ENCODE assay signal across 17 cellular contexts in genomic region chr2:229849073-229849472, GRCh38.
DNase-seq lines count a peak whose midpoint lies in the region; ATAC-seq, FAIRE-seq and TF ChIP-seq lines count a peak whose summit lies in the region.
"Had no signal": no experiment of that assay in that cellular context is flagged by ENCODE, and none has a peak within 500 bp of the region (broad histone marks: within the 10 kb centered on the region; RNA-seq: fewer than 3 reads in every experiment).

No MANE protein-coding gene starts in this region.

- peak overlapping the region in 6 of 7 donors; percentile 2 to 65 (median 26) for H3K4me3 Mint-ChIP-seq in CD8-positive, alpha-beta memory T cell
- H3K4me3 Mint-ChIP-seq in activated CD4-positive, alpha-beta memory T cell treated with anti-CD3 and anti-CD28 coated beads, Interleukin-2, amount 10 ng/mL, durations not matched to agents 7 days and 5 days = no peak overlapping the region
- no peak overlapping the region for H3K4me3 Mint-ChIP-seq in endodermal cell
- H3K4me3 Mint-ChIP-seq: brain had no signal

- no peaks in the 10 kb centered on the region for H3K9me3 Mint-ChIP-seq in CD8-positive, alpha-beta memory T cell
- no peaks in the 10 kb centered on the region for H3K9me3 Mint-ChIP-seq in activated CD4-positive, alpha-beta memory T cell treated with anti-CD3 and anti-CD28 coated beads, Interleukin-2, amount 10 ng/mL, durations not matched to agents 7 days and 5 days
- H3K9me3 Mint-ChIP-seq in endodermal cell = peaks cover 16% of the 10 kb centered on the region

- H3K36me3 Mint-ChIP-seq in CD8-positive, alpha-beta memory T cell = peaks cover 0 to 42% (median 20%) of the 10 kb centered on the region in 3 donors
- H3K36me3 Mint-ChIP-seq in activated CD4-positive, alpha-beta memory T cell treated with anti-CD3 and anti-CD28 coated beads, Interleukin-2, amount 10 ng/mL, durations not matched to agents 7 days and 5 days (ENCODE audit: low read depth) = peaks cover 42% of the 10 kb centered on the region
- H3K36me3 Mint-ChIP-seq in endodermal cell (ENCODE audit: low read depth) = peaks cover 45% of the 10 kb centered on the region

- TF ChIP-seq CTCF in A673 (conservative IDR thresholded peaks at IDR 0.05; ENCODE audit: low read depth, low read length) = no peak
- no peak for TF ChIP-seq CTCF in endodermal cell (conservative IDR thresholded peaks at IDR 0.05)

- H3K9ac ChIP-seq in endodermal cell (ENCODE audit: extremely low read depth, low read length, poor library complexity, severe bottlenecking) = no peak overlapping the region
- H3K9ac ChIP-seq: KMS-11 had no signal

- DNase-seq in A673 (ENCODE audit: low spot score) (no peak), endodermal cell (no peak), HuH-7.5 (ENCODE audit: low spot score) (no peak)
- peak in 1 of 5 donors; percentile 6 for DNase-seq in CD8-positive, alpha-beta memory T cell
- DNase-seq in activated CD4-positive, alpha-beta memory T cell treated with anti-CD3 and anti-CD28 coated beads, Interleukin-2, amount 10 ng/mL, durations not matched to agents 7 days and 5 days = no peak
- DNase-seq: activated naive CD4-positive, alpha-beta T cell treated with anti-CD3 and anti-CD28 coated beads, Interleukin-2, amount 50 U/mL, for 16 hours; NCI-H1092 treated with DMSO at 0.1 percent for 48 hours; NCI-H2107; NCI-H524 treated with DMSO at 0.1 percent for 48 hours; stomach had no signal

- BruUV-seq in A673 (replicated peaks; lab: Mats Ljungman, UMichigan) = no TSS peak

- POLR2A ChIA-PET in A673 (lab: Charles Lee; ENCODE audit: low non-redundant PET) = no interaction called here
- POLR2A ChIA-PET in CD8-positive, alpha-beta memory T cell (lab: Charles Lee) = no interaction called here
- POLR2A ChIA-PET in activated CD4-positive, alpha-beta memory T cell treated with anti-CD3 and anti-CD28 coated beads, Interleukin-2, amount 10 ng/mL, durations not matched to agents 7 days and 5 days (lab: Charles Lee) = interaction anchor here (2.5 kb wide), 1 partner anchor 12 kb away, joined by 9 read pairs; no protein-coding TSS in a partner anchor

- H3K4me1 Mint-ChIP-seq in CD8-positive, alpha-beta memory T cell = peaks cover 60 to 81% (median 80%) of the 10 kb centered on the region in 3 donors
- peaks cover 51% of the 10 kb centered on the region for H3K4me1 Mint-ChIP-seq in activated CD4-positive, alpha-beta memory T cell treated with anti-CD3 and anti-CD28 coated beads, Interleukin-2, amount 10 ng/mL, durations not matched to agents 7 days and 5 days
- H3K4me1 Mint-ChIP-seq in endodermal cell = peaks cover 7% of the 10 kb centered on the region

- H3K27ac Mint-ChIP-seq in CD8-positive, alpha-beta memory T cell = peak overlapping the region; percentile 15 to 84 (median 54)
- peak overlapping the region; percentile 59 for H3K27ac Mint-ChIP-seq in activated CD4-positive, alpha-beta memory T cell treated with anti-CD3 and anti-CD28 coated beads, Interleukin-2, amount 10 ng/mL, durations not matched to agents 7 days and 5 days
- H3K27ac Mint-ChIP-seq in endodermal cell = no peak overlapping the region
- H3K27ac Mint-ChIP-seq: brain had no signal

- no peaks in the 10 kb centered on the region for H3K27me3 Mint-ChIP-seq in CD8-positive, alpha-beta memory T cell
- H3K27me3 Mint-ChIP-seq in activated CD4-positive, alpha-beta memory T cell treated with anti-CD3 and anti-CD28 coated beads, Interleukin-2, amount 10 ng/mL, durations not matched to agents 7 days and 5 days = no peaks in the 10 kb centered on the region
- H3K27me3 Mint-ChIP-seq in endodermal cell (ENCODE audit: insufficient read depth) = no peaks in the 10 kb centered on the region
- H3K27me3 Mint-ChIP-seq: brain had no signal

- WGBS in endodermal cell (ENCODE audit: insufficient coverage in 1 of 2, insufficient read length in 1 of 2), 2 experiments = 85 to 96% methylated on average over 3 of the region's 3 CpGs

- no peak for ATAC-seq in GM21515 (IDR thresholded peaks at IDR 0.05; ENCODE audit: unreplicated experiment)
- ATAC-seq: HCT116, left lobe of liver, sciatic nerve had no signal

- H3K4me1 ChIP-seq in A673 (ENCODE audit: insufficient read depth, low read length, poor library complexity, severe bottlenecking) (peaks cover 26% of the 10 kb centered on the region), endodermal cell (ENCODE audit: control insufficient read depth, insufficient read depth, low read length) (no peaks in the 10 kb centered on the region)
- peaks cover 42% of the 10 kb centered on the region for H3K4me1 ChIP-seq in CD8-positive, alpha-beta memory T cell (ENCODE audit: insufficient read depth, low read length)

- H3K27me3 ChIP-seq in A673 (replicated peaks; ENCODE audit: insufficient read depth, low read depth, low read length, poor library complexity) (no peaks in the 10 kb centered on the region), endodermal cell (ENCODE audit: control insufficient read depth, insufficient read depth, low read length, poor library complexity, severe bottlenecking) (no peaks in the 10 kb centered on the region)
- no peaks in the 10 kb centered on the region for H3K27me3 ChIP-seq in CD8-positive, alpha-beta memory T cell (ENCODE audit: insufficient read depth, low read length, poor library complexity, severe bottlenecking)
- H3K27me3 ChIP-seq: stomach had no signal

- H3K27ac ChIP-seq in A673 (ENCODE audit: low read depth, low read length, poor library complexity, severe bottlenecking) (peak overlapping the region; percentile 10), endodermal cell (ENCODE audit: low read depth, low read length) (no peak overlapping the region)
- H3K27ac ChIP-seq in CD8-positive, alpha-beta memory T cell (ENCODE audit: low read depth, low read length) = no peak overlapping the region
- H3K27ac ChIP-seq: KMS-11, stomach had no signal

- no peaks in the 10 kb centered on the region for H3K9me3 ChIP-seq in A673 (ENCODE audit: low read depth, low read length, poor library complexity, severe bottlenecking)
- H3K9me3 ChIP-seq in CD8-positive, alpha-beta memory T cell (ENCODE audit: low read length) = no peaks in the 10 kb centered on the region
- peaks cover 21% of the 10 kb centered on the region for H3K9me3 ChIP-seq in endodermal cell (ENCODE audit: control insufficient read depth, low read length)
- H3K9me3 ChIP-seq: stomach had no signal

- CTCF ChIA-PET in A673 (lab: Charles Lee) = no interaction called here
- CTCF ChIA-PET in CD8-positive, alpha-beta memory T cell (lab: Charles Lee) = no interaction called here
- CTCF ChIA-PET in activated CD4-positive, alpha-beta memory T cell treated with anti-CD3 and anti-CD28 coated beads, Interleukin-2, amount 10 ng/mL, durations not matched to agents 7 days and 5 days (lab: Charles Lee) = no interaction called here

- no peaks in the 10 kb centered on the region for H3K36me3 ChIP-seq in A673 (ENCODE audit: insufficient read depth, low read length, poor library complexity, severe bottlenecking)
- H3K36me3 ChIP-seq in CD8-positive, alpha-beta memory T cell (ENCODE audit: insufficient read depth, low read length) = no peaks in the 10 kb centered on the region
- peaks cover 80% of the 10 kb centered on the region for H3K36me3 ChIP-seq in endodermal cell (ENCODE audit: control insufficient read depth, insufficient read depth, low read length)

- intact Hi-C loops in A673 (cut with micrococcal nuclease; ENCODE audit: unreplicated experiment) = no loop called here

- peak; percentile 36 for FAIRE-seq in islet of Langerhans (lab: Jason Lieb, UNC)

- H3K4me3 ChIP-seq in A673 (ENCODE audit: low read depth, low read length, poor library complexity, severe bottlenecking) = no peak overlapping the region
- no peak overlapping the region for H3K4me3 ChIP-seq in CD8-positive, alpha-beta memory T cell (ENCODE audit: low read length)
- H3K4me3 ChIP-seq in endodermal cell (ENCODE audit: low read length) = no peak overlapping the region
- H3K4me3 ChIP-seq: stomach had no signal

Comparison
In these comparisons a context has a peak if more than half of its experiments do, and no peak if none do; other contexts are left out.
1. H3K4me3 Mint-ChIP-seq: peak in CD8-positive, alpha-beta memory T cell (6 of 7); none in activated CD4-positive, alpha-beta memory T cell treated with anti-CD3 and anti-CD28 coated beads, Interleukin-2, amount 10 ng/mL, durations not matched to agents 7 days and 5 days (single experiment) and endodermal cell (single experiment).